Comparison of ENCODE assay signal across 28 cellular contexts in genomic region chr7:29980151-29980550, GRCh38. TPM values are rescaled to one million over a fixed set of nuclear protein-coding genes. Genes with fewer than 3 reads are reported as not detected.
DNase-seq lines count a peak whose midpoint lies in the region; ATAC-seq, FAIRE-seq and TF ChIP-seq lines count a peak whose summit lies in the region.
"Had no signal": no experiment of that assay in that cellular context is flagged by ENCODE, and none has a peak within 500 bp of the region (broad histone marks: within the 10 kb centered on the region; RNA-seq: fewer than 3 reads in every experiment).

No MANE protein-coding gene starts in this region.

- peaks cover 48% of the 10 kb centered on the region for H3K4me1 Mint-ChIP-seq in HFFc6 (ENCODE audit: low read depth)

- POLR2A ChIA-PET in Panc1 (lab: Charles Lee), result interaction anchor here (0.6 kb wide), 2 partner anchors 67 to 831 kb away, joined by 3 to 6 read pairs; no protein-coding TSS in a partner anchor

- no peak for ATAC-seq in Panc1

- H3K27ac Mint-ChIP-seq in HFFc6, result no peak overlapping the region
- H3K27ac Mint-ChIP-seq: CD14-positive monocyte had no signal

- H3K4me3 ChIP-seq in Panc1 (ENCODE audit: low read depth in 2 of 2, low read length in 2 of 2) (no peak overlapping the region), thyroid gland (replicated peaks in 1 of 3) (no peak overlapping the region)
- H3K4me3 ChIP-seq: MG63, SK-N-MC had no signal

- peak; percentile 29 for DNase-seq in NCI-H446 treated with DMSO at 0.1 percent for 48 hours (lab: John Stamatoyannopoulos, UW)
- DNase-seq in NCI-H446 (lab: John Stamatoyannopoulos, UW), result no peak
- no peak for DNase-seq in Panc1 (ENCODE audit: low read depth, low spot score)
- DNase-seq in dermis microvascular lymphatic vessel endothelial cell (ENCODE audit: low read depth in 2 of 2), result peak; percentile 51 to 84
- DNase-seq in urothelium cell line (ENCODE audit: low spot score), result no peak
- DNase-seq in thyroid gland, result no peak
- no peak for DNase-seq in HFFc6
- no peak for DNase-seq in SKM-1 (lab: John Stamatoyannopoulos, UW; ENCODE audit: unreplicated experiment)
- DNase-seq: 8988T; ACHN; BE2C; CD8-positive, alpha-beta memory T cell; DMS 273 treated with DMSO at 0.1 percent for 48 hours; DMS79; EL; GF-D8; GOT3; HCEC 1CT; IMR-90; KG1; MG63; NCI-H2029; NCI-H2227 treated with DMSO at 0.1 percent for 48 hours; OCI-M1; SIG-M5 had no signal

- CTCF ChIA-PET in Panc1 (lab: Charles Lee), result no interaction called here

- intact Hi-C loops in Panc1 (cut with micrococcal nuclease; ENCODE audit: unreplicated experiment) (no loop called here), thyroid gland (cut with DNase I) (no loop called here)

- TSS peak; percentile 11 for BruUV-seq in Panc1 (replicated peaks; lab: Mats Ljungman, UMichigan)

- H3K9me3 ChIP-seq in Panc1 (ENCODE audit: control insufficient read depth, insufficient read depth, low read depth, low read length), result no peaks in the 10 kb centered on the region
- no peaks in the 10 kb centered on the region for H3K9me3 ChIP-seq in thyroid gland
- H3K9me3 ChIP-seq: BE2C, MG63 had no signal

- no peak for TF ChIP-seq POLR2A in thyroid gland (IDR thresholded peaks at IDR 0.05)

- H3K27me3 Mint-ChIP-seq in HFFc6 (ENCODE audit: insufficient read depth), result no peaks in the 10 kb centered on the region; the same call in 1 of the 2 replicates

- H3K27ac ChIP-seq in Panc1 (ENCODE audit: low read length), result no peak overlapping the region
- H3K27ac ChIP-seq in thyroid gland, result no peak overlapping the region
- H3K27ac ChIP-seq: SK-N-MC had no signal

- H3K4me3 Mint-ChIP-seq in HFFc6, result no peak overlapping the region
- H3K4me3 Mint-ChIP-seq: CD14-positive monocyte; CD8-positive, alpha-beta memory T cell had no signal

- H3K4me1 ChIP-seq in Panc1 (ENCODE audit: control insufficient read depth, insufficient read depth, low read length) (0 out of 2 replicates have a peak, but pooled peaks cover 5% of the 10 kb centered on the region), thyroid gland (no peaks in the 10 kb centered on the region)

- H3K36me3 Mint-ChIP-seq in HFFc6 (ENCODE audit: low read depth), result peaks cover 14% of the 10 kb centered on the region
- H3K36me3 Mint-ChIP-seq: CD8-positive, alpha-beta memory T cell had no signal

- peak; percentile 56 for FAIRE-seq in urothelium cell line (lab: Jason Lieb, UNC)
- FAIRE-seq: GM12891 had no signal

- H3K9me3 Mint-ChIP-seq in HFFc6, result no peaks in the 10 kb centered on the region
- H3K9me3 Mint-ChIP-seq: CD14-positive monocyte; CD8-positive, alpha-beta memory T cell had no signal

- H3K27me3 ChIP-seq in Panc1 (ENCODE audit: control insufficient read depth, insufficient read depth, low read length) (no peaks in the 10 kb centered on the region), thyroid gland (no peaks in the 10 kb centered on the region)
- H3K27me3 ChIP-seq: BE2C, MG63 had no signal

- H3K36me3 ChIP-seq in Panc1 (ENCODE audit: control insufficient read depth, insufficient read depth, low read length) (no peaks in the 10 kb centered on the region), thyroid gland (no peaks in the 10 kb centered on the region)

- in situ Hi-C loops in Panc1 (cut with HindIII; ENCODE audit: low pct_unique_long_range_greater_than_20kb, low sequenced_read_pairs), result no loop called here

- TF ChIP-seq CTCF in Panc1 (IDR thresholded peaks at IDR 0.05) (no peak), thyroid gland (IDR thresholded peaks at IDR 0.05) (no peak), HFFc6 (IDR thresholded peaks at IDR 0.05) (no peak)

RNA-seq across cellular contexts. Expression of gene SCRN1, which starts 9.4 kb away (rescaled TPM):
- total RNA-seq in Panc1 (2021; ENCODE audit: unreplicated experiment) (189 TPM), dermis microvascular lymphatic vessel endothelial cell (61.4 and 69.3 TPM in 2 replicates), thyroid gland (10 to 100 TPM; 26.6 to 38.5 (median 32.9) TPM)
- polyA plus RNA-seq in Panc1 (2012; ENCODE audit: insufficient read length), result 115 TPM
- 100 to 1,000 TPM; 137 to 168 (median 145) TPM for total RNA-seq in HFFc6 (2021; fragmentation: NEBNext Ultra II Directional; extraction: Animal tissue kit (Norgen Biotek cat#: 25700))

RNA-seq across cellular contexts. Expression of gene FKBP14, which starts 46.4 kb away (rescaled TPM):
- total RNA-seq in Panc1 (2021; ENCODE audit: unreplicated experiment) (36.0 TPM), dermis microvascular lymphatic vessel endothelial cell (8.5 and 9.8 TPM in 2 replicates), thyroid gland (10 to 100 TPM in 1 of 4 donors, 1 to 10 TPM in 3; 5.2 to 11.7 (median 6.6) TPM)
- polyA plus RNA-seq in Panc1 (2012; ENCODE audit: insufficient read length), result 8.9 TPM
- total RNA-seq in HFFc6 (2021; fragmentation: NEBNext Ultra II Directional; extraction: Animal tissue kit (Norgen Biotek cat#: 25700)), result 10 to 100 TPM; 60.0 to 73.0 (median 64.4) TPM

RNA-seq across cellular contexts. Expression of gene PLEKHA8, which starts 48.1 kb away (rescaled TPM):
- 20.7 TPM for total RNA-seq in Panc1 (2021; ENCODE audit: unreplicated experiment)
- 10.0 TPM for polyA plus RNA-seq in Panc1 (2012; ENCODE audit: insufficient read length)
- 11.8 and 13.0 TPM in 2 replicates for total RNA-seq in dermis microvascular lymphatic vessel endothelial cell
- total RNA-seq in thyroid gland, result 10 to 100 TPM in 1 of 4 donors, 1 to 10 TPM in 3; 7.1 to 13.3 (median 8.8) TPM
- 10 to 100 TPM in 2 of 6 experiments, 1 to 10 TPM in 4; 9.1 to 10.1 (median 9.6) TPM for total RNA-seq in HFFc6 (2021; fragmentation: NEBNext Ultra II Directional; extraction: Animal tissue kit (Norgen Biotek cat#: 25700))

Comparison
In these comparisons a context has a peak if more than half of its experiments do, and no peak if none do; other contexts are left out.
1. DNase-seq: peak in NCI-H446 treated with DMSO at 0.1 percent for 48 hours (single experiment) and dermis microvascular lymphatic vessel endothelial cell (2 of 2); none in NCI-H446 (0 of 2), Panc1 (single experiment), urothelium cell line (single experiment), thyroid gland (0 of 2), HFFc6 (single experiment) and SKM-1 (single experiment).